19 cellular contexts compared by ENCODE assay signal in genomic region chr2:204225633-204226032, GRCh38.
"Had no signal": no experiment of that assay in that cellular context is flagged by ENCODE, and none has a peak within 500 bp of the region (broad histone marks: within the 10 kb centered on the region; RNA-seq: fewer than 3 reads in every experiment).

No MANE protein-coding gene starts in this region.

- ATAC-seq: body of pancreas, right cardiac atrium had no signal

- DNase-seq: activated CD4-positive, alpha-beta T cell treated with anti-CD3 and anti-CD28 coated beads for 4 hours; activated CD4-positive, alpha-beta T cell treated with anti-CD3 and anti-CD28 coated beads, Interleukin-2, amount 50 U/mL, for 48 hours; activated CD8-positive, alpha-beta memory T cell treated with anti-CD3 and anti-CD28 coated beads for 24 hours; activated effector memory CD4-positive, alpha-beta T cell treated with anti-CD3 and anti-CD28 coated beads, Interleukin-2, amount 50 U/mL, for 16 hours; activated naive CD4-positive, alpha-beta T cell treated with anti-CD3 and anti-CD28 coated beads for 36 hours; activated naive CD8-positive, alpha-beta T cell treated with anti-CD3 and anti-CD28 coated beads for 36 hours; adrenal gland; aorta; cerebellar nuclear complex; colonic mucosa; effector CD8-positive, alpha-beta T cell; glutamatergic neuron; left ventricle myocardium inferior; mesendoderm; posterior cingulate gyrus; right cardiac atrium; spleen; stimulated activated naive CD4-positive, alpha-beta T cell treated with Interleukin-2 at 50 U/mL for 16 hours had no signal
